ENCODE assay signal across 21 cellular contexts in the genomic region with DNA sequence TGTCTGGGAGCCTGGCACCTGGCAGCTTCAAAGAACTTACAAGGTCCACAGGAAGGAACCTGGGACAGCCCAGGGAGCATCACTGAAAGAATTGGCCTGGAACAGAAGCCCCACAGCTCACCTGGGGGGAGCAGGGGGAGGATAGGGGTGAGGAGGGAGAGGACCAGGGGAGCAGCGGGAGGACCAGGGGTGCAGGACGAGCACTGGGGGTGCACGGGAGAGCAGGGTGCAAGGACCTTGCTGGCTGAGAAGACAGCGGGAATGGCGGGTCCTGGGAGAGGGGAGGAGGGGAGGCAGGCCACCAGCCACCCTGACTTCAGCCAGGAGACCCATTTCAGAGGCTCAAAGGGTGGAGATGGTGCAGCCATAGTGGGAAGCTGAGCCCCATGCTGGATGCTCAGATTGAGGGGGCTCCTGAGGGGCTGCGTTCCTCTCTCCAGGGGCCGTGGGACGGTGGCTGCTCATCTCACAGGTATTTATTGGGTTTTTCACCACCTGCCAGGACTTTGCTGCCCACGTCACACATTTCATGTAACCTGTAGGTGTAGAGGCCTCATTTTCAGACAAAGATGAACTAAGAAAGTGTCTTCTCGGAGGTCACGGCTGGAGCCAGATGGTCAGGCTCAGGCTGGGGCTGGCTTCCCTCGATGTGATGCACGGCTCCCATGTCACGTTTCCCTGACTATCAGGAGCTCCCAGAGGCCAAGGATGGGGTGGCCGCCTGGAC.
DNase-seq lines count a peak whose midpoint lies in the region; ATAC-seq and TF ChIP-seq lines count a peak whose summit lies in the region.
"Had no signal": no experiment of that assay in that cellular context is flagged by ENCODE, and none has a peak within 500 bp of the region (broad histone marks: within the 10 kb centered on the region; RNA-seq: fewer than 3 reads in every experiment).

No MANE protein-coding gene starts in this region.

- no peaks in the 10 kb centered on the region for H3K9me3 Mint-ChIP-seq in progenitor cell of endocrine pancreas (ENCODE audit: low read depth)

- H3K27ac ChIP-seq in dorsolateral prefrontal cortex (no peak overlapping the region), tibial artery (no peak overlapping the region)
- H3K27ac ChIP-seq: HL-60 had no signal

- no peaks in the 10 kb centered on the region for H3K27me3 ChIP-seq in dorsolateral prefrontal cortex
- peaks cover 0 to 9% of the 10 kb centered on the region in 2 donors for H3K27me3 ChIP-seq in tibial artery

- peaks cover 10% of the 10 kb centered on the region for H3K27me3 Mint-ChIP-seq in progenitor cell of endocrine pancreas

- H3K4me3 Mint-ChIP-seq in progenitor cell of endocrine pancreas (ENCODE audit: low read depth), result no peak overlapping the region

- no peaks in the 10 kb centered on the region for H3K4me1 ChIP-seq in tibial artery

- peak; percentile 47 for DNase-seq in Right ventricle myocardium inferior (ENCODE audit: missing footprints)
- no peak for DNase-seq in left cardiac atrium
- DNase-seq in dorsolateral prefrontal cortex, result peak in 6 of 10 donors; percentile 11 to 37 (median 18)
- peak in 6 of 10 donors; percentile 2 to 64 (median 32) for DNase-seq in posterior cingulate gyrus
- DNase-seq in tibial artery, result peak; percentile 18 to 41
- DNase-seq in DMS153 (lab: John Stamatoyannopoulos, UW), result no peak
- no peak for DNase-seq in progenitor cell of endocrine pancreas (ENCODE audit: low spot score, unreplicated experiment)
- no peak for DNase-seq in C1 segment of cervical spinal cord (lab: John Stamatoyannopoulos, UW)
- DNase-seq: EL, GF-D8, H7, KG1, NCI-H1092, NCI-H1436, NCI-H187 treated with DMSO at 0.1 percent for 48 hours, NCI-H2107, NCI-H446 treated with DMSO at 0.1 percent for 48 hours, NCI-H526 treated with DMSO at 0.1 percent for 48 hours, OCI-M1, SHP77 had no signal

- TF ChIP-seq CTCF in dorsolateral prefrontal cortex (IDR thresholded peaks at IDR 0.05 in 54 of 56, conservative IDR thresholded peaks at IDR 0.05 in 2 of 56; ENCODE audit: low read depth in 1 of 56, partially characterized antibody in 56 of 56) (no peak), tibial artery (IDR thresholded peaks at IDR 0.05) (no peak), progenitor cell of endocrine pancreas (IDR thresholded peaks at IDR 0.05; ENCODE audit: unreplicated experiment) (no peak)

- no peaks in the 10 kb centered on the region for H3K36me3 Mint-ChIP-seq in progenitor cell of endocrine pancreas (ENCODE audit: insufficient read depth)

- no peaks in the 10 kb centered on the region for H3K36me3 ChIP-seq in tibial artery

- H3K4me3 ChIP-seq in dorsolateral prefrontal cortex (no peak overlapping the region), tibial artery (no peak overlapping the region)

- no peak for ATAC-seq in Right ventricle myocardium inferior
- no peak for ATAC-seq in left cardiac atrium

- no peaks in the 10 kb centered on the region for H3K4me1 Mint-ChIP-seq in progenitor cell of endocrine pancreas (ENCODE audit: low read depth)

- intact Hi-C loops in Right ventricle myocardium inferior (cut with DNase I) (no loop called here), left cardiac atrium (cut with DNase I) (no loop called here), dorsolateral prefrontal cortex (cut with DNase I) (no loop called here), posterior cingulate gyrus (cut with DNase I) (no loop called here), tibial artery (cut with DNase I; ENCODE audit: low total_unique reads) (no loop called here)

- H3K9me3 ChIP-seq in tibial artery, result no peaks in the 10 kb centered on the region

- no peak overlapping the region for H3K27ac Mint-ChIP-seq in progenitor cell of endocrine pancreas

Comparison
In these comparisons a context has a peak if more than half of its experiments do, and no peak if none do; other contexts are left out.
1. DNase-seq: peak in Right ventricle myocardium inferior (single experiment), dorsolateral prefrontal cortex (6 of 10), posterior cingulate gyrus (6 of 10) and tibial artery (2 of 2); none in left cardiac atrium (single experiment), DMS153 (single experiment), progenitor cell of endocrine pancreas (single experiment) and C1 segment of cervical spinal cord (0 of 14).